ENCODE assay signal across 8 cellular contexts in the genomic region with DNA sequence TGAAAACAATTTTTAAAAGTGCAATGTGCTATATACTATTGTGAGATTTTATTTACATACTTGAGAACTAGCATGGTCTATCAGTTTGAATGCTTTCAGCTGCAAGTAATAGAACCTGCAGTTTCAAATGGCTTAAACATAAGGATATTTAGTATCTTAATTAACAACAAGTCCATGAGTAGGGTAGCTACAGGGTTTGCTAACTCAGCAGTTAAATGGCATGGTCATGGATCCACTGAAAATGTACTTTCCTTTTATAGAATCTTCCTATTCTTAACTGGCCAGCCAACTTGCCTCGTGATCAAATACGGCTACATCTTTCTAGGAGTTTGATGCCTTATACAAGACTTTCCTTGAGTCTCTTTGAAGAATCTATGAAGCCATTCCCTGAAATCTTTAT.
"Had no signal": no experiment of that assay in that cellular context is flagged by ENCODE, and none has a peak within 500 bp of the region (broad histone marks: within the 10 kb centered on the region; RNA-seq: fewer than 3 reads in every experiment).

No MANE protein-coding gene starts in this region.

- ATAC-seq: HCT116 had no signal

- H3K9ac ChIP-seq: KMS-11 had no signal

- H3K4me1 ChIP-seq: HAP-1 had no signal

- H3K4me3 ChIP-seq: HAP-1 had no signal

- H3K4me2 ChIP-seq: KMS-11 had no signal

- H3K27ac ChIP-seq: HL-60, KMS-11 had no signal

- H3K9me3 ChIP-seq: HAP-1 had no signal

- H3K36me3 ChIP-seq: HAP-1 had no signal

- DNase-seq: GOT3, H7, HFFc6, Karpas-422 had no signal
